Comparison of ENCODE assay signal across 12 cellular contexts in the genomic region with DNA sequence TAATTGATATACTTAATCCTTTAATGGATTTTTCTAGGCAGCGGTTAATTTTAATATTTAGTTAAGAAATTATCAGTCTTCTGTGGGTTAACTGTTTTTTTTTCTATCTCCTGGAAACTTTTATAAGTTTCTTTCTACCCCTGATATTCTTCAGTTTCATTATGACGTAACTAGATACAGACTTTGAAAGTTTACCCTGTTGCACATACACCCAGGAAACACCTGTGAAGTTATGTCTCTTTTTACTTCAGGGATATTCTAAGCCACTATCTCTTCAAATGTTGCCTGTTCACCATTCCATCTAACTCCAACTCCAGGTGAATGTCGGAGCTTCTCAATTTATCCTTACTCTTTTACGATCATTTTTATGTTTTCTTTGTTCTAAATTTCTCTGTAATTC.
DNase-seq lines count a peak whose midpoint lies in the region; ATAC-seq, FAIRE-seq and TF ChIP-seq lines count a peak whose summit lies in the region.
"Had no signal": no experiment of that assay in that cellular context is flagged by ENCODE, and none has a peak within 500 bp of the region (broad histone marks: within the 10 kb centered on the region; RNA-seq: fewer than 3 reads in every experiment).

No MANE protein-coding gene starts in this region.

- CTCF ChIA-PET in T-cell (lab: Charles Lee), result no interaction called here

- peak overlapping the region; percentile 46 for H3K4me3 Mint-ChIP-seq in stimulated activated memory B cell treated with anti-CD40 and anti-IgM and Interleukin-4, amounts not matched to agents 10 μg/mL and 1 μg/mL and 100 μg/mL, for 72 hours
- no peak overlapping the region for H3K4me3 Mint-ChIP-seq in T-cell
- H3K4me3 Mint-ChIP-seq: activated naive CD8-positive, alpha-beta T cell treated with anti-CD3 and anti-CD28 coated beads, Interleukin-2, amount 10 ng/mL, durations not matched to agents 7 days and 5 days had no signal

- H3K36me3 Mint-ChIP-seq in stimulated activated memory B cell treated with anti-CD40 and anti-IgM and Interleukin-4, amounts not matched to agents 10 μg/mL and 1 μg/mL and 100 μg/mL, for 72 hours, result no peaks in the 10 kb centered on the region
- no peaks in the 10 kb centered on the region for H3K36me3 Mint-ChIP-seq in T-cell
- H3K36me3 Mint-ChIP-seq: activated naive CD8-positive, alpha-beta T cell treated with anti-CD3 and anti-CD28 coated beads, Interleukin-2, amount 10 ng/mL, durations not matched to agents 7 days and 5 days had no signal

- DNase-seq in T-cell, result no peak
- no peak for DNase-seq in cerebellar nuclear complex (lab: John Stamatoyannopoulos, UW)
- DNase-seq in D721Med (ENCODE audit: insufficient read length, low spot score), result no peak
- DNase-seq: activated CD4-positive, alpha-beta T cell treated with anti-CD3 and anti-CD28 coated beads, Interleukin-2, amount 50 U/mL, for 1 hour; activated naive CD8-positive, alpha-beta T cell treated with anti-CD3 and anti-CD28 coated beads, Interleukin-2, amount 10 ng/mL, durations not matched to agents 7 days and 5 days; cortex of kidney; foreskin fibroblast; spleen had no signal

- peaks cover 67% of the 10 kb centered on the region for H3K4me1 Mint-ChIP-seq in stimulated activated memory B cell treated with anti-CD40 and anti-IgM and Interleukin-4, amounts not matched to agents 10 μg/mL and 1 μg/mL and 100 μg/mL, for 72 hours
- H3K4me1 Mint-ChIP-seq in T-cell, result no peaks in the 10 kb centered on the region

- no peaks in the 10 kb centered on the region for H3K9me3 Mint-ChIP-seq in stimulated activated memory B cell treated with anti-CD40 and anti-IgM and Interleukin-4, amounts not matched to agents 10 μg/mL and 1 μg/mL and 100 μg/mL, for 72 hours
- peaks cover 0 to 3% (median 0%) of the 10 kb centered on the region in 3 donors for H3K9me3 Mint-ChIP-seq in T-cell

- FAIRE-seq in D721Med (lab: Jason Lieb, UNC), result no peak

- H3K27me3 Mint-ChIP-seq in stimulated activated memory B cell treated with anti-CD40 and anti-IgM and Interleukin-4, amounts not matched to agents 10 μg/mL and 1 μg/mL and 100 μg/mL, for 72 hours, result no peaks in the 10 kb centered on the region
- peaks cover 5 to 8% of the 10 kb centered on the region in 2 donors for H3K27me3 Mint-ChIP-seq in T-cell
- H3K27me3 Mint-ChIP-seq: activated naive CD8-positive, alpha-beta T cell treated with anti-CD3 and anti-CD28 coated beads, Interleukin-2, amount 10 ng/mL, durations not matched to agents 7 days and 5 days had no signal

- POLR2A ChIA-PET in T-cell (lab: Charles Lee), result no interaction called here

- peak overlapping the region; percentile 82 for H3K27ac Mint-ChIP-seq in stimulated activated memory B cell treated with anti-CD40 and anti-IgM and Interleukin-4, amounts not matched to agents 10 μg/mL and 1 μg/mL and 100 μg/mL, for 72 hours
- no peak overlapping the region for H3K27ac Mint-ChIP-seq in T-cell
- H3K27ac Mint-ChIP-seq: activated naive CD8-positive, alpha-beta T cell treated with anti-CD3 and anti-CD28 coated beads, Interleukin-2, amount 10 ng/mL, durations not matched to agents 7 days and 5 days had no signal

- no peak for TF ChIP-seq CTCF in D721Med (IDR thresholded peaks at IDR 0.05; ENCODE audit: insufficient read depth, missing control alignments)

- ATAC-seq in GM18873 (IDR thresholded peaks at IDR 0.05; ENCODE audit: low FRiP score, unreplicated experiment) (peak; percentile 57), GM21786 (IDR thresholded peaks at IDR 0.05; ENCODE audit: unreplicated experiment) (peak; percentile 44), HG03159 (IDR thresholded peaks at IDR 0.05; ENCODE audit: unreplicated experiment) (peak; percentile 33), T-cell (replicated peaks in 1 of 4) (no peak)
- ATAC-seq in stimulated activated memory B cell treated with anti-CD40 and anti-IgM and Interleukin-4, amounts not matched to agents 10 μg/mL and 1 μg/mL and 100 μg/mL, for 72 hours, result peak; percentile 53

Comparison
In these comparisons a context has a peak if more than half of its experiments do, and no peak if none do; other contexts are left out.
1. ATAC-seq: peak in GM18873 (single experiment), GM21786 (single experiment), HG03159 (single experiment) and stimulated activated memory B cell treated with anti-CD40 and anti-IgM and Interleukin-4, amounts not matched to agents 10 μg/mL and 1 μg/mL and 100 μg/mL, for 72 hours (single experiment); none in T-cell (0 of 4).